Comparison of ENCODE assay signal across 21 cellular contexts in the genomic region with DNA sequence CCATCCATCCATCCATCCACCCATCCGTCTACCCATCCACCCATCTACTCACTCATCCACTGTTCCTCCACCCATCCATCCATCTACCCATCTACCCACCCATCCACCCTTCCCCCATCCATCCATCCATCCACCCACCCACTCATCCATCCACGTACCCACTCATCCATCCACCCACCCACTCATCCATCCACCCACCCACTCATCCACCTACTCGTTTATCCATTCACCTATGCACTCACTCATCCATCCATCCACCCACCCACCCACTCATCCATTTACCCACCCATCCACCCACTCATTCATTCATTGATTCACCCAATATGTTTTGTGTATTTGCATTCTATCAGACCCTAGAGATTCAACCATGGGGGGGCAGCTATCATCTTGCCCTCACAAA. TPM values are rescaled to one million over a fixed set of nuclear protein-coding genes. Genes with fewer than 3 reads are reported as not detected.
DNase-seq lines count a peak whose midpoint lies in the region; ATAC-seq, FAIRE-seq and TF ChIP-seq lines count a peak whose summit lies in the region.
"Had no signal": no experiment of that assay in that cellular context is flagged by ENCODE, and none has a peak within 500 bp of the region (broad histone marks: within the 10 kb centered on the region; RNA-seq: fewer than 3 reads in every experiment).

No MANE protein-coding gene starts in this region.

- CTCF ChIA-PET in CD4-positive, alpha-beta T cell (lab: Charles Lee) = interaction anchor here (3.5 kb wide), 1 partner anchor 11 kb away, joined by 10 read pairs; no protein-coding TSS in a partner anchor
- CTCF ChIA-PET in Calu3 (lab: Charles Lee) = no interaction called here

- no peaks in the 10 kb centered on the region for H3K9me3 Mint-ChIP-seq in CD4-positive, alpha-beta T cell
- H3K9me3 Mint-ChIP-seq in effector memory CD8-positive, alpha-beta T cell = peaks cover 2 to 8% of the 10 kb centered on the region in 2 donors
- H3K9me3 Mint-ChIP-seq in stimulated activated effector memory CD8-positive, alpha-beta T cell treated with anti-CD3 and anti-CD28 coated beads, Interleukin-12 subunit alpha, Interleukin-12 subunit beta, amount 100 ng/mL, for 72 hours = peaks cover 11% of the 10 kb centered on the region
- peaks cover 10% of the 10 kb centered on the region for H3K9me3 Mint-ChIP-seq in T-helper 2 cell treated with Interferon-gamma antibody and Interleukin-4, amounts not matched to agents 5 μg/mL and 100 μg/mL, for 36 hours
- H3K9me3 Mint-ChIP-seq in Calu3 (ENCODE audit: low read depth, unreplicated experiment) = no peaks in the 10 kb centered on the region

- H3K4me3 Mint-ChIP-seq in CD4-positive, alpha-beta T cell = peak overlapping the region; percentile 15
- peak overlapping the region; percentile 49 to 79 for H3K4me3 Mint-ChIP-seq in effector memory CD8-positive, alpha-beta T cell
- no peak overlapping the region for H3K4me3 Mint-ChIP-seq in stimulated activated effector memory CD8-positive, alpha-beta T cell treated with anti-CD3 and anti-CD28 coated beads, Interleukin-12 subunit alpha, Interleukin-12 subunit beta, amount 100 ng/mL, for 72 hours
- no peak overlapping the region for H3K4me3 Mint-ChIP-seq in T-helper 2 cell treated with Interferon-gamma antibody and Interleukin-4, amounts not matched to agents 5 μg/mL and 100 μg/mL, for 36 hours
- H3K4me3 Mint-ChIP-seq in Calu3 (ENCODE audit: low read depth, unreplicated experiment) = no peak overlapping the region
- H3K4me3 Mint-ChIP-seq: H9, HFFc6 had no signal

- no peaks in the 10 kb centered on the region for H3K36me3 Mint-ChIP-seq in CD4-positive, alpha-beta T cell (ENCODE audit: low read depth)
- H3K36me3 Mint-ChIP-seq in effector memory CD8-positive, alpha-beta T cell (ENCODE audit: insufficient read depth) = peaks cover 4% of the 10 kb centered on the region
- peaks cover 67% of the 10 kb centered on the region for H3K36me3 Mint-ChIP-seq in stimulated activated effector memory CD8-positive, alpha-beta T cell treated with anti-CD3 and anti-CD28 coated beads, Interleukin-12 subunit alpha, Interleukin-12 subunit beta, amount 100 ng/mL, for 72 hours
- H3K36me3 Mint-ChIP-seq in T-helper 2 cell treated with Interferon-gamma antibody and Interleukin-4, amounts not matched to agents 5 μg/mL and 100 μg/mL, for 36 hours (ENCODE audit: low read depth) = peaks cover 56% of the 10 kb centered on the region
- no peaks in the 10 kb centered on the region for H3K36me3 Mint-ChIP-seq in Calu3 (ENCODE audit: insufficient read depth, unreplicated experiment)

- no peak overlapping the region for H3K27ac ChIP-seq in CD4-positive, alpha-beta T cell (ENCODE audit: low read depth, low read length)
- H3K27ac ChIP-seq in substantia nigra (ENCODE audit: low read depth, low read length, poor library complexity, severe bottlenecking) = no peak overlapping the region
- H3K27ac ChIP-seq: C4-2B, GM23248 had no signal

- DNase-seq in CD4-positive, alpha-beta T cell = no peak
- DNase-seq in HTR-8/SVneo (ENCODE audit: insufficient read length, low spot score) (no peak), substantia nigra (lab: John Stamatoyannopoulos, UW) (no peak), Calu3 (no peak)
- DNase-seq in effector memory CD8-positive, alpha-beta T cell = no peak
- DNase-seq in stimulated activated effector memory CD8-positive, alpha-beta T cell treated with anti-CD3 and anti-CD28 coated beads, Interleukin-12 subunit alpha, Interleukin-12 subunit beta, amount 100 ng/mL, for 72 hours (ENCODE audit: low spot score in 2 of 2) = no peak
- no peak for DNase-seq in T-helper 2 cell treated with Interferon-gamma antibody and Interleukin-4, amounts not matched to agents 5 μg/mL and 100 μg/mL, for 36 hours (ENCODE audit: low spot score)
- DNase-seq: DMS153, GM23248, H9, HFFc6, KG1, MG63, NCI-H1694, NCI-H2029 treated with DMSO at 0.1 percent for 48 hours, NCI-H2227 treated with DMSO at 0.1 percent for 48 hours, NCI-H69, SHP77 treated with DMSO at 0.1 percent for 48 hours had no signal

- peak; percentile 48 for FAIRE-seq in HTR-8/SVneo (lab: Jason Lieb, UNC)

- no peaks in the 10 kb centered on the region for H3K27me3 Mint-ChIP-seq in CD4-positive, alpha-beta T cell
- no peaks in the 10 kb centered on the region for H3K27me3 Mint-ChIP-seq in effector memory CD8-positive, alpha-beta T cell
- no peaks in the 10 kb centered on the region for H3K27me3 Mint-ChIP-seq in T-helper 2 cell treated with Interferon-gamma antibody and Interleukin-4, amounts not matched to agents 5 μg/mL and 100 μg/mL, for 36 hours (ENCODE audit: low read depth)
- H3K27me3 Mint-ChIP-seq in Calu3 (ENCODE audit: unreplicated experiment) = peaks cover 28% of the 10 kb centered on the region

- no peak for ATAC-seq in CD4-positive, alpha-beta T cell (ENCODE audit: poor library complexity)
- no peak for ATAC-seq in effector memory CD8-positive, alpha-beta T cell (replicated peaks)
- no peak for ATAC-seq in stimulated activated effector memory CD8-positive, alpha-beta T cell treated with anti-CD3 and anti-CD28 coated beads, Interleukin-12 subunit alpha, Interleukin-12 subunit beta, amount 100 ng/mL, for 72 hours
- ATAC-seq: Panc1 had no signal

- no peaks in the 10 kb centered on the region for H3K27me3 ChIP-seq in CD4-positive, alpha-beta T cell (ENCODE audit: control insufficient read depth, insufficient read depth, low read length)
- H3K27me3 ChIP-seq: MG63 had no signal

- intact Hi-C loops in CD4-positive, alpha-beta T cell (cut with DNase I, micrococcal nuclease) = no loop called here
- intact Hi-C loops in Calu3 (cut with micrococcal nuclease; ENCODE audit: unreplicated experiment) = no loop called here

- POLR2A ChIA-PET in CD4-positive, alpha-beta T cell (lab: Charles Lee) = interaction anchor here (0.6 kb wide), 1 partner anchor 83 kb away, joined by 3 read pairs; no protein-coding TSS in a partner anchor

- no peak for TF ChIP-seq CTCF in CD4-positive, alpha-beta T cell (IDR thresholded peaks at IDR 0.05)
- no peak for TF ChIP-seq CTCF in Calu3 (IDR thresholded peaks at IDR 0.05; ENCODE audit: unreplicated experiment)

- H3K9me3 ChIP-seq in CD4-positive, alpha-beta T cell (ENCODE audit: control insufficient read depth, low read length) = no peaks in the 10 kb centered on the region
- H3K9me3 ChIP-seq: MG63 had no signal

- H3K4me1 Mint-ChIP-seq in CD4-positive, alpha-beta T cell (ENCODE audit: low read depth) = peaks cover 48% of the 10 kb centered on the region
- H3K4me1 Mint-ChIP-seq in effector memory CD8-positive, alpha-beta T cell (ENCODE audit: low read depth in 2 of 2) = peaks cover 42 to 52% of the 10 kb centered on the region in 2 donors
- H3K4me1 Mint-ChIP-seq in stimulated activated effector memory CD8-positive, alpha-beta T cell treated with anti-CD3 and anti-CD28 coated beads, Interleukin-12 subunit alpha, Interleukin-12 subunit beta, amount 100 ng/mL, for 72 hours = peaks cover 63% of the 10 kb centered on the region
- H3K4me1 Mint-ChIP-seq in T-helper 2 cell treated with Interferon-gamma antibody and Interleukin-4, amounts not matched to agents 5 μg/mL and 100 μg/mL, for 36 hours (ENCODE audit: low read depth) = peaks cover 41% of the 10 kb centered on the region
- no peaks in the 10 kb centered on the region for H3K4me1 Mint-ChIP-seq in Calu3 (ENCODE audit: low read depth, unreplicated experiment)

- BruUV-seq in Calu3 (replicated peaks; lab: Mats Ljungman, UMichigan) = no TSS peak

- H3K27ac Mint-ChIP-seq in CD4-positive, alpha-beta T cell = no peak overlapping the region
- H3K27ac Mint-ChIP-seq in effector memory CD8-positive, alpha-beta T cell = peak overlapping the region; percentile 92 to 94
- peak overlapping the region; percentile 37 for H3K27ac Mint-ChIP-seq in stimulated activated effector memory CD8-positive, alpha-beta T cell treated with anti-CD3 and anti-CD28 coated beads, Interleukin-12 subunit alpha, Interleukin-12 subunit beta, amount 100 ng/mL, for 72 hours
- no peak overlapping the region for H3K27ac Mint-ChIP-seq in T-helper 2 cell treated with Interferon-gamma antibody and Interleukin-4, amounts not matched to agents 5 μg/mL and 100 μg/mL, for 36 hours
- H3K27ac Mint-ChIP-seq in Calu3 (ENCODE audit: unreplicated experiment) = no peak overlapping the region
- H3K27ac Mint-ChIP-seq: H9, HFFc6 had no signal

RNA-seq across cellular contexts. Expression of a gene that starts 27.2 kb away (rescaled TPM):
- under 1 TPM in 1 of 2 experiments, not detected in 1; 0.14 TPM for total RNA-seq in CD4-positive, alpha-beta T cell
- total RNA-seq in Calu3 (2022) = not detected in 2 replicates
- total RNA-seq: A673, GM23248 had no signal

Comparison
In these comparisons a context has a peak if more than half of its experiments do, and no peak if none do; other contexts are left out.
1. H3K27ac Mint-ChIP-seq: peak in effector memory CD8-positive, alpha-beta T cell (2 of 2) and stimulated activated effector memory CD8-positive, alpha-beta T cell treated with anti-CD3 and anti-CD28 coated beads, Interleukin-12 subunit alpha, Interleukin-12 subunit beta, amount 100 ng/mL, for 72 hours (single experiment); none in CD4-positive, alpha-beta T cell (single experiment), T-helper 2 cell treated with Interferon-gamma antibody and Interleukin-4, amounts not matched to agents 5 μg/mL and 100 μg/mL, for 36 hours (single experiment) and Calu3 (single experiment).
2. H3K4me3 Mint-ChIP-seq: peak in CD4-positive, alpha-beta T cell (single experiment) and effector memory CD8-positive, alpha-beta T cell (2 of 2); none in stimulated activated effector memory CD8-positive, alpha-beta T cell treated with anti-CD3 and anti-CD28 coated beads, Interleukin-12 subunit alpha, Interleukin-12 subunit beta, amount 100 ng/mL, for 72 hours (single experiment), T-helper 2 cell treated with Interferon-gamma antibody and Interleukin-4, amounts not matched to agents 5 μg/mL and 100 μg/mL, for 36 hours (single experiment) and Calu3 (single experiment).